Comparison of ENCODE assay signal across 27 cellular contexts in genomic region chr6:154916857-154917256, GRCh38.
"Had no signal": no experiment of that assay in that cellular context is flagged by ENCODE, and none has a peak within 500 bp of the region (broad histone marks: within the 10 kb centered on the region; RNA-seq: fewer than 3 reads in every experiment).

No MANE protein-coding gene starts in this region.

- H3K4me3 ChIP-seq: breast epithelium, esophagus squamous epithelium, hepatocyte, left ventricle myocardium inferior, lung, thyroid gland, upper lobe of right lung had no signal

- H3K27me3 ChIP-seq: breast epithelium, esophagus squamous epithelium, hepatocyte, thyroid gland, upper lobe of right lung had no signal

- H3K9me3 Mint-ChIP-seq: activated T-helper 1 cell treated with anti-CD3 and anti-CD28 coated beads, Interleukin-12 subunit alpha, Interleukin-12 subunit beta, Interleukin-2, Interleukin-4 antibody, amounts not matched to agents 30 ng/mL and 10 ng/mL and 1 ng/mL, durations not matched to agents 14 hours and 24 hours and 36 hours; natural killer cell treated with Interleukin-12 subunit alpha and Interleukin-12 subunit beta and Interleukin-15 and Interleukin-18, amount 100 ng/mL, for 72 hours; T-cell; T-helper 2 cell treated with Interferon-gamma antibody and Interleukin-4, amounts not matched to agents 5 μg/mL and 100 μg/mL, for 36 hours had no signal

- H3K36me3 ChIP-seq: breast epithelium, left ventricle myocardium inferior, thyroid gland, upper lobe of right lung had no signal

- H3K27ac Mint-ChIP-seq: activated T-helper 1 cell treated with anti-CD3 and anti-CD28 coated beads, Interleukin-12 subunit alpha, Interleukin-12 subunit beta, Interleukin-2, Interleukin-4 antibody, amounts not matched to agents 30 ng/mL and 10 ng/mL and 1 ng/mL, durations not matched to agents 14 hours and 24 hours and 36 hours; natural killer cell treated with Interleukin-12 subunit alpha and Interleukin-12 subunit beta and Interleukin-15 and Interleukin-18, amount 100 ng/mL, for 72 hours; T-cell; T-helper 2 cell treated with Interferon-gamma antibody and Interleukin-4, amounts not matched to agents 5 μg/mL and 100 μg/mL, for 36 hours had no signal

- DNase-seq: activated CD4-positive, alpha-beta T cell treated with anti-CD3 and anti-CD28 coated beads for 4 hours; activated CD4-positive, alpha-beta T cell treated with anti-CD3 and anti-CD28 coated beads, Interleukin-2, amount 50 U/mL, for 4 hours; activated gamma-delta T cell treated with Interleukin-2 at 50 U/mL for 16 hours; activated naive CD4-positive, alpha-beta T cell treated with anti-CD3 and anti-CD28 coated beads, Interleukin-2, amount 50 U/mL, for 16 hours; amniotic stem cell; central memory CD4-positive, alpha-beta T cell; effector CD8-positive, alpha-beta T cell; esophagus squamous epithelium; glutamatergic neuron; islet precursor cell; left ventricle myocardium inferior; mesendoderm; posterior cingulate gyrus; right cardiac atrium; stimulated activated CD4-positive, alpha-beta T cell treated with anti-CD3 and anti-CD28 coated beads, Interleukin-15, amount 100 ng/mL, for 24 hours; stimulated activated CD4-positive, alpha-beta T cell treated with anti-CD3 and anti-CD28 coated beads, Interleukin-2, amount 100 ng/mL, for 24 hours; stimulated activated naive CD4-positive, alpha-beta T cell; T-cell; thyroid gland; upper lobe of right lung had no signal

- H3K9me3 ChIP-seq: breast epithelium, esophagus squamous epithelium, left ventricle myocardium inferior, thyroid gland, upper lobe of right lung had no signal

- H3K36me3 Mint-ChIP-seq: natural killer cell treated with Interleukin-12 subunit alpha and Interleukin-12 subunit beta and Interleukin-15 and Interleukin-18, amount 100 ng/mL, for 72 hours had no signal

- H3K4me3 Mint-ChIP-seq: activated T-helper 1 cell treated with anti-CD3 and anti-CD28 coated beads, Interleukin-12 subunit alpha, Interleukin-12 subunit beta, Interleukin-2, Interleukin-4 antibody, amounts not matched to agents 30 ng/mL and 10 ng/mL and 1 ng/mL, durations not matched to agents 14 hours and 24 hours and 36 hours; natural killer cell treated with Interleukin-12 subunit alpha and Interleukin-12 subunit beta and Interleukin-15 and Interleukin-18, amount 100 ng/mL, for 72 hours; T-cell; T-helper 2 cell treated with Interferon-gamma antibody and Interleukin-4, amounts not matched to agents 5 μg/mL and 100 μg/mL, for 36 hours had no signal

- ATAC-seq: natural killer cell treated with Interleukin-12 subunit alpha and Interleukin-12 subunit beta and Interleukin-15 and Interleukin-18, amount 100 ng/mL, for 72 hours; right cardiac atrium; T-cell; upper lobe of right lung had no signal

- H3K27ac ChIP-seq: breast epithelium, epithelial cell of prostate, esophagus squamous epithelium, hepatocyte, left ventricle myocardium inferior, thyroid gland, upper lobe of right lung had no signal

- H3K4me1 ChIP-seq: breast epithelium, esophagus squamous epithelium, left ventricle myocardium inferior, thyroid gland, upper lobe of right lung had no signal

- H3K27me3 Mint-ChIP-seq: natural killer cell treated with Interleukin-12 subunit alpha and Interleukin-12 subunit beta and Interleukin-15 and Interleukin-18, amount 100 ng/mL, for 72 hours; T-cell had no signal
